In the genomic region with DNA sequence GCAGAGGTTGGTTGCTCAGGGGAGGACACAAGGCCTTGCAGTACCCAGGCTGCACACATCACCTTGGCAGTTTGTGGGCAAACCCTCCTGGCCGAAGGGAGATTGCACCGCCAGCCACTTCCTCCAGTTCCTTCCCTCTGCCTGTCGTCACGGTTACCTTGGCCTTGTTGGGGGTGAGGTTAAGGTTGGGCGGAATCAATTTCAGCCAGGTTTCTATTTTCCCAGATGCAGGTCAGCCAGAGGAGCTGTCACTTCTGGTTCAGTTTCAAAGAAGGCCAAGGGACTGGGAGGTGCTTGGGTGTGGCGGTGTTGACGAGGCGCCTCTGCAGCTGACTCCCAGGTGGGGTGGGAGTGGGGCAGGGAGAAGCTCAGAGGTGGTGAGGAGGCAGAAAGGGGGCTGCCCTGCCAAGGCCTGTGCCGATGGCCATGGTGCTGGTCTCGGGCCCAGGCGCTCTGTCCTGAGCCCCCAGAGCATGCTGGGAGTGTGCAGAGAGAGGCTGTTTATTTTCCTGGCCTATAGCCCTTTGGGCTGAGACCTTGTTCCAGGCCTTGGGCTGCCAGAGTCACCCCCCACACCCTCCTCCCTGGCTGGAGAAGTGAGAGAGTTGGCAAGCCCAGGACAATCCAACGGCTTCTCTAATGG, we compare ENCODE assay signal across 1 cellular context.
TF ChIP-seq lines count a peak whose summit lies in the region.

No MANE protein-coding gene starts in this region.

TF ChIP-seq in IMR-90, 13 proteins besides CTCF, POLR2A, EP300 and RAD21 (continued from another document):
- TF ChIP-seq BHLHE40 (IDR thresholded peaks at IDR 0.05; ENCODE audit: low read depth, low read length): no peak
TF ChIP-seq in IMR-90: peak in this region for 0.
